ENCODE assay signal across 8 cellular contexts in the genomic region with DNA sequence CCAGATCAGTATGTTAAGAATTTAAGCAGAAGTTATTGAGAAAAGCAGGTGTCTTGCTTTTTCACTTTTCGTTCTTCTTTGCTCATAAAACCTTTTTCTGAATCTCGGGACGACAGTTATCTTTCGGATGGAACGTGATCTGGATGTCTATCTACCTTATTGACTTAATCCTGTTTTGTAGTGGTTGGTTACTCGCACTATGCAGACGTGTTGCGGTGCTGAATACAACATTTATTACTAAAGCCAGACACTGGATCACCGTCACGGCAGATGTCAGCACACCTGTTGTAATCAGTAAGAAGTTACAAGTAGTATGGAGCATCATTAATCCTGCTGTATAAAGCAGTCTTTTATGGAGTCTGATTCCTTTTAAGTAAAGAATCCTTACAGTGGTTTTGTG. TPM values are rescaled to one million over a fixed set of nuclear protein-coding genes. Genes with fewer than 3 reads are reported as not detected.
DNase-seq lines count a peak whose midpoint lies in the region; ATAC-seq and TF ChIP-seq lines count a peak whose summit lies in the region.

No MANE protein-coding gene starts in this region.

- no peaks in the 10 kb centered on the region for H3K9me3 ChIP-seq in CD8-positive, alpha-beta T cell (ENCODE audit: low read length)
- H3K9me3 ChIP-seq in GM23248 (ENCODE audit: low read depth): no peaks in the 10 kb centered on the region
- H3K9me3 ChIP-seq in muscle layer of duodenum (ENCODE audit: control insufficient read depth in 1 of 2, low read length in 2 of 2): no peaks in the 10 kb centered on the region

- peaks cover 13% of the 10 kb centered on the region for H3K4me1 ChIP-seq in CD8-positive, alpha-beta T cell (ENCODE audit: insufficient read depth, low read length)
- H3K4me1 ChIP-seq in GM23248 (ENCODE audit: insufficient read depth): peaks cover 5% of the 10 kb centered on the region; the same call in 1 of the 2 replicates
- peaks cover 0 to 12% of the 10 kb centered on the region in 2 donors for H3K4me1 ChIP-seq in muscle layer of duodenum (ENCODE audit: control insufficient read depth in 1 of 2, insufficient read depth in 2 of 2, low read length in 2 of 2)

- POLR2A ChIA-PET in CD8-positive, alpha-beta T cell (lab: Charles Lee): interaction anchor here (0.9 to 1.3 kb wide), 3 partner anchors 130 to 1059 kb away, joined by 3 to 8 read pairs (median 4); a partner anchor contains a TSS

- ATAC-seq in CD8-positive, alpha-beta T cell: peak; percentile 68
- no peak for ATAC-seq in GM18520 (IDR thresholded peaks at IDR 0.05; ENCODE audit: unreplicated experiment)
- ATAC-seq in GM21360 (IDR thresholded peaks at IDR 0.05; ENCODE audit: unreplicated experiment): no peak

- in situ Hi-C loops in GM23248 (cut with MboI): no loop called here

- no peaks in the 10 kb centered on the region for H3F3A ChIP-seq in GM23248 (ENCODE audit: insufficient read depth)

- H3K27me3 Mint-ChIP-seq in CD8-positive, alpha-beta T cell (ENCODE audit: low read depth): peaks cover 2% of the 10 kb centered on the region

- H3K27me3 ChIP-seq in CD8-positive, alpha-beta T cell (ENCODE audit: insufficient read depth, low read length): no peaks in the 10 kb centered on the region
- H3K27me3 ChIP-seq in GM23248 (replicated peaks; ENCODE audit: insufficient read depth): no peaks in the 10 kb centered on the region
- no peaks in the 10 kb centered on the region for H3K27me3 ChIP-seq in muscle layer of duodenum (ENCODE audit: low read depth, low read length)

- DNase-seq in CD8-positive, alpha-beta T cell: peak in 1 of 7 experiments; percentile 58
- DNase-seq in GM23248 (peak; percentile 36), NCI-H526 treated with DMSO at 0.1 percent for 48 hours (lab: John Stamatoyannopoulos, UW) (peak; percentile 57), cerebellum (ENCODE audit: low spot score) (peak; percentile 6), SK-N-DZ (ENCODE audit: low spot score) (no peak)

- peak overlapping the region; percentile 97 for H2AFZ ChIP-seq in GM23248

- peak overlapping the region; percentile 90 for H3K9ac ChIP-seq in GM23248

- intact Hi-C loops in CD8-positive, alpha-beta T cell (cut with DNase I, micrococcal nuclease): loop anchor here (1.0 to 10.0 kb wide), 5 partner anchors 131 to 1060 kb away; a partner anchor contains a TSS

- H3K27ac Mint-ChIP-seq in CD8-positive, alpha-beta T cell: peak overlapping the region; percentile 99

- H3K9me3 Mint-ChIP-seq in CD8-positive, alpha-beta T cell: no peaks in the 10 kb centered on the region

- peak overlapping the region; percentile 65 for H3K4me3 ChIP-seq in CD8-positive, alpha-beta T cell (ENCODE audit: low read depth, low read length)
- H3K4me3 ChIP-seq in GM23248 (peak overlapping the region; percentile 95), muscle layer of duodenum (ENCODE audit: low read depth in 1 of 2, low read length in 2 of 2) (peak overlapping the region; percentile 90 to 97)

- no peaks in the 10 kb centered on the region for H4K20me1 ChIP-seq in GM23248 (ENCODE audit: insufficient read depth)

- TF ChIP-seq CTCF in CD8-positive, alpha-beta T cell (IDR thresholded peaks at IDR 0.05): no peak

- H3K4me2 ChIP-seq in GM23248 (ENCODE audit: unreplicated experiment): peak overlapping the region; percentile 84

- peaks cover 51% of the 10 kb centered on the region for H3K79me2 ChIP-seq in GM23248 (ENCODE audit: insufficient read depth)

- peak overlapping the region; percentile 97 for H3K4me3 Mint-ChIP-seq in CD8-positive, alpha-beta T cell

- no peaks in the 10 kb centered on the region for H3K36me3 ChIP-seq in CD8-positive, alpha-beta T cell (ENCODE audit: insufficient read depth, low read length)
- H3K36me3 ChIP-seq in GM23248 (ENCODE audit: low read depth) (no peaks in the 10 kb centered on the region), muscle layer of duodenum (ENCODE audit: control insufficient read depth in 1 of 2, insufficient read depth in 2 of 2, low read length in 2 of 2) (peaks cover 0 to 2% of the 10 kb centered on the region in 2 donors)

- CTCF ChIA-PET in CD8-positive, alpha-beta T cell (lab: Charles Lee): interaction anchor here (0.7 to 0.9 kb wide), 2 partner anchors 130 to 1088 kb away, joined by 3 to 5 read pairs; no protein-coding TSS in a partner anchor

- peak overlapping the region; percentile 71 for H3K27ac ChIP-seq in CD8-positive, alpha-beta T cell (ENCODE audit: low read depth, low read length)
- H3K27ac ChIP-seq in GM23248 (peak overlapping the region; percentile 75), muscle layer of duodenum (ENCODE audit: low read length) (peak overlapping the region; percentile 92)

- H3K9me2 ChIP-seq in GM23248 (ENCODE audit: insufficient read depth): no peaks in the 10 kb centered on the region

- H3K36me3 Mint-ChIP-seq in CD8-positive, alpha-beta T cell: peaks cover 40% of the 10 kb centered on the region

- peaks cover 49% of the 10 kb centered on the region for H3K4me1 Mint-ChIP-seq in CD8-positive, alpha-beta T cell (ENCODE audit: low read depth)

- WGBS in GM23248 (ENCODE audit: low coverage in 1 of 2, low lambda C conversion rate in 2 of 2, missing lambda C conversion rate in 2 of 2), 2 experiments: 1 to 2% methylated on average over 10 of the region's 10 CpGs

RNA-seq across cellular contexts. Expression of a gene that starts 0.6 kb away (rescaled TPM):
- total RNA-seq in CD8-positive, alpha-beta T cell: 10 to 100 TPM; 21.2 to 22.4 TPM
- total RNA-seq in GM23248 (2014; rRNA removed; shearing (Covaris generic)): 10.8 and 14.8 TPM in 2 replicates
- 7.5 and 8.4 TPM in 2 replicates for polyA plus RNA-seq in GM23248 (2016; fragmentation: Nextera tagmentation; extraction: Ambion mirVana)
- total RNA-seq in cerebellum: 32.3 TPM
- polyA plus RNA-seq in SK-N-DZ (2014; cell fraction: cytosol; rRNA removed): 16.3 and 16.8 TPM in 2 replicates
- 5.8 and 12.5 TPM in 2 replicates for polyA plus RNA-seq in SK-N-DZ (2014; cell fraction: nucleus; rRNA removed)
